In the genomic region with DNA sequence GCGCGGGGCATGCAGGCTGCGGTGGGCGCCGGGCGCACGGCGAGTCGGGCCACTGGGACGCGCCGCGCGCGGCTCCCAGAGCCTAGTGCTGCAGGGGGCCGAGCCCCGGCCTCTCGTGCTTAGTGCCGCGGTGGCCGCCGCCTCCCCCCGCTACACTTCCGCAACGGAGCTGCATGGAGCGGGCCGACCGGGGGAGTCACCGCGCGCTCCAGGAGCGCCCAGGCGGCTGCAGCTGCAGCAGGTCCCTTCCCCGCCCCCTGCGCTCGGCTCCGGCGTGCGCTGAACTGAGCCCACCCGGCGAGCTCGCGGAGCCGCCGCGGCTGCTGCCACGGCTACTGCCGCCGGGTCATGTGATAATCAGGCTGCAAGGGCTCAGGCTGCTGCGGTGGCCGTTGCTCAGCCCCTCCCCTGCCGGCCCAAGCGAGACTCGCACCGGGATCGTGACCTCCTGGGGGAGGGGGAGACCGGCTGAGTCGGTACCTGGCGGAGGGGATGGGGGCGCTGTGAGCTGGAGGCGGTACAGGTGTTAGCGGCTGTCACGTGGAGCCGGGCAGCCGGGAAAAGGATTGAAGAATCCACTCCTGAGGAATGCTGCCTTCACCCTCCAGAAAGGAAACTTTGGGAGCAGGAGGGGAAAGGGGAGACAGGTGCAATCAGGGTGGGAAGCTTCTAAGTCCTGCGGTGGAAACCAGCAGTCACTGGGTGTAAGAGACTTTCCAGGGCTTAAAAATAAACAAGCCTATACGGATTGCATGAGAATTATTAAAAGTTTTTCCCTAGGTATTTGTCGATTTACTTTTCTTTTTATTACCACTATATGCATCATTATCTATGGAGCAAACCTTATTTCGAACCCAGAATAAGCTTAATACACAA, we compare ENCODE assay signal across 1 cellular context.
TF ChIP-seq lines count a peak whose summit lies in the region.

A gene with protein sequence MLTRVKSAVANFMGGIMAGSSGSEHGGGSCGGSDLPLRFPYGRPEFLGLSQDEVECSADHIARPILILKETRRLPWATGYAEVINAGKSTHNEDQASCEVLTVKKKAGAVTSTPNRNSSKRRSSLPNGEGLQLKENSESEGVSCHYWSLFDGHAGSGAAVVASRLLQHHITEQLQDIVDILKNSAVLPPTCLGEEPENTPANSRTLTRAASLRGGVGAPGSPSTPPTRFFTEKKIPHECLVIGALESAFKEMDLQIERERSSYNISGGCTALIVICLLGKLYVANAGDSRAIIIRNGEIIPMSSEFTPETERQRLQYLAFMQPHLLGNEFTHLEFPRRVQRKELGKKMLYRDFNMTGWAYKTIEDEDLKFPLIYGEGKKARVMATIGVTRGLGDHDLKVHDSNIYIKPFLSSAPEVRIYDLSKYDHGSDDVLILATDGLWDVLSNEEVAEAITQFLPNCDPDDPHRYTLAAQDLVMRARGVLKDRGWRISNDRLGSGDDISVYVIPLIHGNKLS (minus strand): TSS at position 352 of the 876 bp plus-strand sequence. CDS start 414 bp downstream, outside the sequence.

TF ChIP-seq in HepG2, 621 proteins besides CTCF, POLR2A, EP300 and RAD21 (continued from another document and continues in another):
- TF ChIP-seq HMG20A (CRISPR knock-in tag; IDR thresholded peaks at IDR 0.05; ENCODE audit: borderline replicate concordance) (0 out of 2 replicates have a peak, but pooled peaks have one; percentile 29), CHD4 (IDR thresholded peaks at IDR 0.05; ENCODE audit: borderline replicate concordance, low read length) (no peak), HMG20B (CRISPR knock-in tag; conservative IDR thresholded peaks at IDR 0.05) (peak; percentile 84), PRMT3 (CRISPR knock-in tag; IDR thresholded peaks at IDR 0.05; ENCODE audit: borderline replicate concordance, low read depth) (no peak), FOSL2 (CRISPR knock-in tag; IDR thresholded peaks at IDR 0.05) (peak; percentile 83), ATM (IDR thresholded peaks at IDR 0.05; ENCODE audit: borderline replicate concordance) (no peak), ATF7-NPFF (CRISPR knock-in tag; IDR thresholded peaks at IDR 0.05; ENCODE audit: low read depth) (peak; percentile 88), RFX5 (IDR thresholded peaks at IDR 0.05; ENCODE audit: low read depth, low read length) (no peak), ZNF264 (CRISPR knock-in tag; IDR thresholded peaks at IDR 0.05) (no peak), ZNF251 (CRISPR knock-in tag; IDR thresholded peaks at IDR 0.05) (no peak), NR2F2 (IDR thresholded peaks at IDR 0.05; ENCODE audit: borderline replicate concordance, low read depth) (peak; percentile 80), CBX5 (CRISPR knock-in tag; IDR thresholded peaks at IDR 0.05; ENCODE audit: borderline replicate concordance) (peak; percentile 98; the same call in 1 of the 2 replicates), HNRNPH1 (optimal IDR thresholded peaks at IDR 0.05; ENCODE audit: low read depth, low read length) (no peak), PPARG (CRISPR knock-in tag; conservative IDR thresholded peaks at IDR 0.05) (peak; percentile 69; the same call in 1 of the 2 replicates), ZNF260 (CRISPR knock-in tag; IDR thresholded peaks at IDR 0.05; ENCODE audit: borderline replicate concordance, low read depth) (no peak), ESRRA (CRISPR knock-in tag; IDR thresholded peaks at IDR 0.05; ENCODE audit: low read depth) (peak; percentile 54; the same call in 1 of the 2 replicates), ZNF670 (CRISPR knock-in tag; IDR thresholded peaks at IDR 0.05; ENCODE audit: borderline replicate concordance) (peak; percentile 83; the same call in 1 of the 2 replicates), ZNF7 (CRISPR knock-in tag; IDR thresholded peaks at IDR 0.05) (no peak), KMT2A (CRISPR knock-in tag; IDR thresholded peaks at IDR 0.05) (peak; percentile 89), ZSCAN25 (CRISPR knock-in tag; IDR thresholded peaks at IDR 0.05) (peak; percentile 74), HIVEP1 (CRISPR knock-in tag; IDR thresholded peaks at IDR 0.05) (peak; percentile 48; the same call in 1 of the 2 replicates), MBD4 (IDR thresholded peaks at IDR 0.05; ENCODE audit: borderline replicate concordance, low read length) (no peak), TBP (CRISPR knock-in tag; IDR thresholded peaks at IDR 0.05) (no peak), MXI1 (IDR thresholded peaks at IDR 0.05; ENCODE audit: borderline replicate concordance, low read depth, low read length) (peak; percentile 75; the same call in 2 of the 3 replicates), EED (CRISPR knock-in tag; IDR thresholded peaks at IDR 0.05) (0 out of 2 replicates have a peak, but pooled peaks have one; percentile 56), SP1 (IDR thresholded peaks at IDR 0.05) (no peak), SP1 (CRISPR knock-in tag; IDR thresholded peaks at IDR 0.05) (peak; percentile 78), ZFX (CRISPR knock-in tag; IDR thresholded peaks at IDR 0.05; ENCODE audit: low read depth) (peak; percentile 64; the same call in 1 of the 2 replicates), NBN (conservative IDR thresholded peaks at IDR 0.05) (no peak), RFXANK (CRISPR knock-in tag; IDR thresholded peaks at IDR 0.05) (peak; percentile 65; the same call in 1 of the 2 replicates), JDP2 (CRISPR knock-in tag; IDR thresholded peaks at IDR 0.05; ENCODE audit: borderline replicate concordance) (no peak; the same call in 1 of the 2 replicates), AGO2 (optimal IDR thresholded peaks at IDR 0.05; ENCODE audit: low read depth, low read length) (peak; percentile 56), AGO1 (IDR thresholded peaks at IDR 0.05; ENCODE audit: low read depth, low read length, poor library complexity, severe bottlenecking) (no peak), HOXA3 (CRISPR knock-in tag; IDR thresholded peaks at IDR 0.05) (peak; percentile 88), KDM6A (CRISPR knock-in tag; IDR thresholded peaks at IDR 0.05; ENCODE audit: low read depth) (no peak), RBM22 (optimal IDR thresholded peaks at IDR 0.05; ENCODE audit: low read length) (no peak), GPN1 (CRISPR knock-in tag; IDR thresholded peaks at IDR 0.05; ENCODE audit: borderline replicate concordance) (no peak), PAX8 (CRISPR knock-in tag; IDR thresholded peaks at IDR 0.05; ENCODE audit: borderline replicate concordance) (peak; percentile 89; the same call in 1 of the 2 replicates), MLLT10 (CRISPR knock-in tag; IDR thresholded peaks at IDR 0.05) (no peak), ZKSCAN1 (IDR thresholded peaks at IDR 0.05; ENCODE audit: low read length) (no peak), ZSCAN12 (CRISPR knock-in tag; IDR thresholded peaks at IDR 0.05) (no peak), ZNF350 (CRISPR knock-in tag; IDR thresholded peaks at IDR 0.05; ENCODE audit: borderline replicate concordance, low read depth) (peak; percentile 90)
- TF ChIP-seq, protein P1, sequence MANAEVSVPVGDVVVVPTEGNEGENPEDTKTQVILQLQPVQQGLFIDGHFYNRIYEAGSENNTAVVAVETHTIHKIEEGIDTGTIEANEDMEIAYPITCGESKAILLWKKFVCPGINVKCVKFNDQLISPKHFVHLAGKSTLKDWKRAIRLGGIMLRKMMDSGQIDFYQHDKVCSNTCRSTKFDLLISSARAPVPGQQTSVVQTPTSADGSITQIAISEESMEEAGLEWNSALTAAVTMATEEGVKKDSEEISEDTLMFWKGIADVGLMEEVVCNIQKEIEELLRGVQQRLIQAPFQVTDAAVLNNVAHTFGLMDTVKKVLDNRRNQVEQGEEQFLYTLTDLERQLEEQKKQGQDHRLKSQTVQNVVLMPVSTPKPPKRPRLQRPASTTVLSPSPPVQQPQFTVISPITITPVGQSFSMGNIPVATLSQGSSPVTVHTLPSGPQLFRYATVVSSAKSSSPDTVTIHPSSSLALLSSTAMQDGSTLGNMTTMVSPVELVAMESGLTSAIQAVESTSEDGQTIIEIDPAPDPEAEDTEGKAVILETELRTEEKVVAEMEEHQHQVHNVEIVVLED (CRISPR knock-in tag; IDR thresholded peaks at IDR 0.05; ENCODE audit: borderline replicate concordance), result peak; percentile 60; the same call in 1 of the 2 replicates
- TF ChIP-seq, protein P2, sequence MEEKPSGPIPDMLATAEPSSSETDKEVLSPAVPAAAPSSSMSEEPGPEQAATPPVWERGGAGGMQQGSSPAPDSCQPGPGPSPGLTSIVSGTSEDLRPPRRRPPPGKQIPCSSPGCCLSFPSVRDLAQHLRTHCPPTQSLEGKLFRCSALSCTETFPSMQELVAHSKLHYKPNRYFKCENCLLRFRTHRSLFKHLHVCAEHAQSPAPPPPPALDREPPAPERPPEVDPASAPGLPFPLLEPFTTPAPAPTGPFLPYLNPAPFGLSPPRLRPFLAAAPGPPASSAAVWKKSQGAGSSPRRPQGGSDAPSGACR (CRISPR knock-in tag; IDR thresholded peaks at IDR 0.05), result no peak
- TF ChIP-seq, protein P3, sequence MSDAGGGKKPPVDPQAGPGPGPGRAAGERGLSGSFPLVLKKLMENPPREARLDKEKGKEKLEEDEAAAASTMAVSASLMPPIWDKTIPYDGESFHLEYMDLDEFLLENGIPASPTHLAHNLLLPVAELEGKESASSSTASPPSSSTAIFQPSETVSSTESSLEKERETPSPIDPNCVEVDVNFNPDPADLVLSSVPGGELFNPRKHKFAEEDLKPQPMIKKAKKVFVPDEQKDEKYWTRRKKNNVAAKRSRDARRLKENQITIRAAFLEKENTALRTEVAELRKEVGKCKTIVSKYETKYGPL (CRISPR knock-in tag; IDR thresholded peaks at IDR 0.05), result no peak
- TF ChIP-seq, protein P4, sequence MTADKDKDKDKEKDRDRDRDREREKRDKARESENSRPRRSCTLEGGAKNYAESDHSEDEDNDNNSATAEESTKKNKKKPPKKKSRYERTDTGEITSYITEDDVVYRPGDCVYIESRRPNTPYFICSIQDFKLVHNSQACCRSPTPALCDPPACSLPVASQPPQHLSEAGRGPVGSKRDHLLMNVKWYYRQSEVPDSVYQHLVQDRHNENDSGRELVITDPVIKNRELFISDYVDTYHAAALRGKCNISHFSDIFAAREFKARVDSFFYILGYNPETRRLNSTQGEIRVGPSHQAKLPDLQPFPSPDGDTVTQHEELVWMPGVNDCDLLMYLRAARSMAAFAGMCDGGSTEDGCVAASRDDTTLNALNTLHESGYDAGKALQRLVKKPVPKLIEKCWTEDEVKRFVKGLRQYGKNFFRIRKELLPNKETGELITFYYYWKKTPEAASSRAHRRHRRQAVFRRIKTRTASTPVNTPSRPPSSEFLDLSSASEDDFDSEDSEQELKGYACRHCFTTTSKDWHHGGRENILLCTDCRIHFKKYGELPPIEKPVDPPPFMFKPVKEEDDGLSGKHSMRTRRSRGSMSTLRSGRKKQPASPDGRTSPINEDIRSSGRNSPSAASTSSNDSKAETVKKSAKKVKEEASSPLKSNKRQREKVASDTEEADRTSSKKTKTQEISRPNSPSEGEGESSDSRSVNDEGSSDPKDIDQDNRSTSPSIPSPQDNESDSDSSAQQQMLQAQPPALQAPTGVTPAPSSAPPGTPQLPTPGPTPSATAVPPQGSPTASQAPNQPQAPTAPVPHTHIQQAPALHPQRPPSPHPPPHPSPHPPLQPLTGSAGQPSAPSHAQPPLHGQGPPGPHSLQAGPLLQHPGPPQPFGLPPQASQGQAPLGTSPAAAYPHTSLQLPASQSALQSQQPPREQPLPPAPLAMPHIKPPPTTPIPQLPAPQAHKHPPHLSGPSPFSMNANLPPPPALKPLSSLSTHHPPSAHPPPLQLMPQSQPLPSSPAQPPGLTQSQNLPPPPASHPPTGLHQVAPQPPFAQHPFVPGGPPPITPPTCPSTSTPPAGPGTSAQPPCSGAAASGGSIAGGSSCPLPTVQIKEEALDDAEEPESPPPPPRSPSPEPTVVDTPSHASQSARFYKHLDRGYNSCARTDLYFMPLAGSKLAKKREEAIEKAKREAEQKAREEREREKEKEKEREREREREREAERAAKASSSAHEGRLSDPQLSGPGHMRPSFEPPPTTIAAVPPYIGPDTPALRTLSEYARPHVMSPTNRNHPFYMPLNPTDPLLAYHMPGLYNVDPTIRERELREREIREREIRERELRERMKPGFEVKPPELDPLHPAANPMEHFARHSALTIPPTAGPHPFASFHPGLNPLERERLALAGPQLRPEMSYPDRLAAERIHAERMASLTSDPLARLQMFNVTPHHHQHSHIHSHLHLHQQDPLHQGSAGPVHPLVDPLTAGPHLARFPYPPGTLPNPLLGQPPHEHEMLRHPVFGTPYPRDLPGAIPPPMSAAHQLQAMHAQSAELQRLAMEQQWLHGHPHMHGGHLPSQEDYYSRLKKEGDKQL (CRISPR knock-in tag; IDR thresholded peaks at IDR 0.05; ENCODE audit: low read depth), result peak; percentile 70; the same call in 1 of the 2 replicates
- TF ChIP-seq, protein P5, sequence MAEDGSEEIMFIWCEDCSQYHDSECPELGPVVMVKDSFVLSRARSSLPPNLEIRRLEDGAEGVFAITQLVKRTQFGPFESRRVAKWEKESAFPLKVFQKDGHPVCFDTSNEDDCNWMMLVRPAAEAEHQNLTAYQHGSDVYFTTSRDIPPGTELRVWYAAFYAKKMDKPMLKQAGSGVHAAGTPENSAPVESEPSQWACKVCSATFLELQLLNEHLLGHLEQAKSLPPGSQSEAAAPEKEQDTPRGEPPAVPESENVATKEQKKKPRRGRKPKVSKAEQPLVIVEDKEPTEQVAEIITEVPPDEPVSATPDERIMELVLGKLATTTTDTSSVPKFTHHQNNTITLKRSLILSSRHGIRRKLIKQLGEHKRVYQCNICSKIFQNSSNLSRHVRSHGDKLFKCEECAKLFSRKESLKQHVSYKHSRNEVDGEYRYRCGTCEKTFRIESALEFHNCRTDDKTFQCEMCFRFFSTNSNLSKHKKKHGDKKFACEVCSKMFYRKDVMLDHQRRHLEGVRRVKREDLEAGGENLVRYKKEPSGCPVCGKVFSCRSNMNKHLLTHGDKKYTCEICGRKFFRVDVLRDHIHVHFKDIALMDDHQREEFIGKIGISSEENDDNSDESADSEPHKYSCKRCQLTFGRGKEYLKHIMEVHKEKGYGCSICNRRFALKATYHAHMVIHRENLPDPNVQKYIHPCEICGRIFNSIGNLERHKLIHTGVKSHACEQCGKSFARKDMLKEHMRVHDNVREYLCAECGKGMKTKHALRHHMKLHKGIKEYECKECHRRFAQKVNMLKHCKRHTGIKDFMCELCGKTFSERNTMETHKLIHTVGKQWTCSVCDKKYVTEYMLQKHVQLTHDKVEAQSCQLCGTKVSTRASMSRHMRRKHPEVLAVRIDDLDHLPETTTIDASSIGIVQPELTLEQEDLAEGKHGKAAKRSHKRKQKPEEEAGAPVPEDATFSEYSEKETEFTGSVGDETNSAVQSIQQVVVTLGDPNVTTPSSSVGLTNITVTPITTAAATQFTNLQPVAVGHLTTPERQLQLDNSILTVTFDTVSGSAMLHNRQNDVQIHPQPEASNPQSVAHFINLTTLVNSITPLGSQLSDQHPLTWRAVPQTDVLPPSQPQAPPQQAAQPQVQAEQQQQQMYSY (CRISPR knock-in tag; IDR thresholded peaks at IDR 0.05), result no peak; the same call in 1 of the 2 replicates
- TF ChIP-seq, protein P6, sequence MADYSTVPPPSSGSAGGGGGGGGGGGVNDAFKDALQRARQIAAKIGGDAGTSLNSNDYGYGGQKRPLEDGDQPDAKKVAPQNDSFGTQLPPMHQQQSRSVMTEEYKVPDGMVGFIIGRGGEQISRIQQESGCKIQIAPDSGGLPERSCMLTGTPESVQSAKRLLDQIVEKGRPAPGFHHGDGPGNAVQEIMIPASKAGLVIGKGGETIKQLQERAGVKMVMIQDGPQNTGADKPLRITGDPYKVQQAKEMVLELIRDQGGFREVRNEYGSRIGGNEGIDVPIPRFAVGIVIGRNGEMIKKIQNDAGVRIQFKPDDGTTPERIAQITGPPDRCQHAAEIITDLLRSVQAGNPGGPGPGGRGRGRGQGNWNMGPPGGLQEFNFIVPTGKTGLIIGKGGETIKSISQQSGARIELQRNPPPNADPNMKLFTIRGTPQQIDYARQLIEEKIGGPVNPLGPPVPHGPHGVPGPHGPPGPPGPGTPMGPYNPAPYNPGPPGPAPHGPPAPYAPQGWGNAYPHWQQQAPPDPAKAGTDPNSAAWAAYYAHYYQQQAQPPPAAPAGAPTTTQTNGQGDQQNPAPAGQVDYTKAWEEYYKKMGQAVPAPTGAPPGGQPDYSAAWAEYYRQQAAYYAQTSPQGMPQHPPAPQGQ (CRISPR knock-in tag; IDR thresholded peaks at IDR 0.05; ENCODE audit: borderline replicate concordance), result no peak; the same call in 1 of the 2 replicates
